ENCODE assay signal across 1 cellular context in the genomic region with DNA sequence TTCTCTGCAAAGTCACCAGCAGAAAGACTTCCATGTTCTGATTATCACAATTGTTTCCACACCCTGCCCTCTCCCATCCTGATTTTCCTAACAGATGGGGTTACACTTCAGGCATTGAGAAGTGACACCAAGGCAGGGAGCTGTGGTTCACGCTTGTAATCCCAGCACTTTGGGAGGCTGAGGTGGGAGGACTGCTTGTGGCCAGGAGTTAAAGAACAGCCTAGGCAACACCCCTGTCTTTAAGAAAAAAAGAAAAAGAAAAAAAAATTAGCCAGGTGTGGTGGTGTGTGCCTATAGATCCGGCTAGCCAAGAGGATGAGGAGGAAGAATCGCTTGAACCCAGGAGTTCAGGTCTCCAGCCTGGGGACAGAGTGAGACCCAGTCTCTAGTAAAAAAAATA.
A peak's percentile ranks its signal among the peaks of the same experiment; 100 is the strongest.
TF ChIP-seq lines count a peak whose summit lies in the region.

No MANE protein-coding gene starts in this region.

TF ChIP-seq in HEK293, 187 proteins besides CTCF, POLR2A, EP300 and RAD21:
- TF ChIP-seq, protein P1, sequence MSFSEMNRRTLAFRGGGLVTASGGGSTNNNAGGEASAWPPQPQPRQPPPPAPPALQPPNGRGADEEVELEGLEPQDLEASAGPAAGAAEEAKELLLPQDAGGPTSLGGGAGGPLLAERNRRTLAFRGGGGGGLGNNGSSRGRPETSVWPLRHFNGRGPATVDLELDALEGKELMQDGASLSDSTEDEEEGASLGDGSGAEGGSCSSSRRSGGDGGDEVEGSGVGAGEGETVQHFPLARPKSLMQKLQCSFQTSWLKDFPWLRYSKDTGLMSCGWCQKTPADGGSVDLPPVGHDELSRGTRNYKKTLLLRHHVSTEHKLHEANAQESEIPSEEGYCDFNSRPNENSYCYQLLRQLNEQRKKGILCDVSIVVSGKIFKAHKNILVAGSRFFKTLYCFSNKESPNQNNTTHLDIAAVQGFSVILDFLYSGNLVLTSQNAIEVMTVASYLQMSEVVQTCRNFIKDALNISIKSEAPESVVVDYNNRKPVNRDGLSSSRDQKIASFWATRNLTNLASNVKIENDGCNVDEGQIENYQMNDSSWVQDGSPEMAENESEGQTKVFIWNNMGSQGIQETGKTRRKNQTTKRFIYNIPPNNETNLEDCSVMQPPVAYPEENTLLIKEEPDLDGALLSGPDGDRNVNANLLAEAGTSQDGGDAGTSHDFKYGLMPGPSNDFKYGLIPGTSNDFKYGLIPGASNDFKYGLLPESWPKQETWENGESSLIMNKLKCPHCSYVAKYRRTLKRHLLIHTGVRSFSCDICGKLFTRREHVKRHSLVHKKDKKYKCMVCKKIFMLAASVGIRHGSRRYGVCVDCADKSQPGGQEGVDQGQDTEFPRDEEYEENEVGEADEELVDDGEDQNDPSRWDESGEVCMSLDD (tag by site-specific recombination; IDR thresholded peaks at IDR 0.05) = no peak
- 0 out of 2 replicates have a peak, but pooled peaks have one; percentile 12 for TF ChIP-seq WT1 (tag by site-specific recombination; IDR thresholded peaks at IDR 0.05)
- no peak for TF ChIP-seq GFI1B (tag by site-specific recombination; IDR thresholded peaks at IDR 0.05)
- TF ChIP-seq, protein P2, sequence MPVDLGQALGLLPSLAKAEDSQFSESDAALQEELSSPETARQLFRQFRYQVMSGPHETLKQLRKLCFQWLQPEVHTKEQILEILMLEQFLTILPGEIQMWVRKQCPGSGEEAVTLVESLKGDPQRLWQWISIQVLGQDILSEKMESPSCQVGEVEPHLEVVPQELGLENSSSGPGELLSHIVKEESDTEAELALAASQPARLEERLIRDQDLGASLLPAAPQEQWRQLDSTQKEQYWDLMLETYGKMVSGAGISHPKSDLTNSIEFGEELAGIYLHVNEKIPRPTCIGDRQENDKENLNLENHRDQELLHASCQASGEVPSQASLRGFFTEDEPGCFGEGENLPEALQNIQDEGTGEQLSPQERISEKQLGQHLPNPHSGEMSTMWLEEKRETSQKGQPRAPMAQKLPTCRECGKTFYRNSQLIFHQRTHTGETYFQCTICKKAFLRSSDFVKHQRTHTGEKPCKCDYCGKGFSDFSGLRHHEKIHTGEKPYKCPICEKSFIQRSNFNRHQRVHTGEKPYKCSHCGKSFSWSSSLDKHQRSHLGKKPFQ (tag by site-specific recombination; IDR thresholded peaks at IDR 0.05) = peak; percentile 19; the same call in 1 of the 2 replicates
- peak; percentile 55; the same call in 1 of the 2 replicates for TF ChIP-seq ZNF341 (tag by site-specific recombination; IDR thresholded peaks at IDR 0.05; ENCODE audit: low read depth)
- TF ChIP-seq, protein P3, sequence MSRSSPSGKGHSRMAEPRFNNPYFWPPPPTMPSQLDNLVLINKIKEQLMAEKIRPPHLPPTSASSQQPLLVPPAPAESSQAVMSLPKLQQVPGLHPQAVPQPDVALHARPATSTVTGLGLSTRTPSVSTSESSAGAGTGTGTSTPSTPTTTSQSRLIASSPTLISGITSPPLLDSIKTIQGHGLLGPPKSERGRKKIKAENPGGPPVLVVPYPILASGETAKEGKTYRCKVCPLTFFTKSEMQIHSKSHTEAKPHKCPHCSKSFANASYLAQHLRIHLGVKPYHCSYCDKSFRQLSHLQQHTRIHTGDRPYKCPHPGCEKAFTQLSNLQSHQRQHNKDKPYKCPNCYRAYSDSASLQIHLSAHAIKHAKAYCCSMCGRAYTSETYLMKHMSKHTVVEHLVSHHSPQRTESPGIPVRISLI (tag by site-specific recombination; IDR thresholded peaks at IDR 0.05) = peak; percentile 76
- no peak for TF ChIP-seq ZNF544 (tag by site-specific recombination; IDR thresholded peaks at IDR 0.05)
- no peak for TF ChIP-seq ZNF138 (tag by site-specific recombination; IDR thresholded peaks at IDR 0.05; ENCODE audit: borderline replicate concordance)
- TF ChIP-seq ZBTB17 (tag by site-specific recombination; IDR thresholded peaks at IDR 0.05) = 0 out of 2 replicates have a peak, but pooled peaks have one; percentile 13
- TF ChIP-seq, protein P4, sequence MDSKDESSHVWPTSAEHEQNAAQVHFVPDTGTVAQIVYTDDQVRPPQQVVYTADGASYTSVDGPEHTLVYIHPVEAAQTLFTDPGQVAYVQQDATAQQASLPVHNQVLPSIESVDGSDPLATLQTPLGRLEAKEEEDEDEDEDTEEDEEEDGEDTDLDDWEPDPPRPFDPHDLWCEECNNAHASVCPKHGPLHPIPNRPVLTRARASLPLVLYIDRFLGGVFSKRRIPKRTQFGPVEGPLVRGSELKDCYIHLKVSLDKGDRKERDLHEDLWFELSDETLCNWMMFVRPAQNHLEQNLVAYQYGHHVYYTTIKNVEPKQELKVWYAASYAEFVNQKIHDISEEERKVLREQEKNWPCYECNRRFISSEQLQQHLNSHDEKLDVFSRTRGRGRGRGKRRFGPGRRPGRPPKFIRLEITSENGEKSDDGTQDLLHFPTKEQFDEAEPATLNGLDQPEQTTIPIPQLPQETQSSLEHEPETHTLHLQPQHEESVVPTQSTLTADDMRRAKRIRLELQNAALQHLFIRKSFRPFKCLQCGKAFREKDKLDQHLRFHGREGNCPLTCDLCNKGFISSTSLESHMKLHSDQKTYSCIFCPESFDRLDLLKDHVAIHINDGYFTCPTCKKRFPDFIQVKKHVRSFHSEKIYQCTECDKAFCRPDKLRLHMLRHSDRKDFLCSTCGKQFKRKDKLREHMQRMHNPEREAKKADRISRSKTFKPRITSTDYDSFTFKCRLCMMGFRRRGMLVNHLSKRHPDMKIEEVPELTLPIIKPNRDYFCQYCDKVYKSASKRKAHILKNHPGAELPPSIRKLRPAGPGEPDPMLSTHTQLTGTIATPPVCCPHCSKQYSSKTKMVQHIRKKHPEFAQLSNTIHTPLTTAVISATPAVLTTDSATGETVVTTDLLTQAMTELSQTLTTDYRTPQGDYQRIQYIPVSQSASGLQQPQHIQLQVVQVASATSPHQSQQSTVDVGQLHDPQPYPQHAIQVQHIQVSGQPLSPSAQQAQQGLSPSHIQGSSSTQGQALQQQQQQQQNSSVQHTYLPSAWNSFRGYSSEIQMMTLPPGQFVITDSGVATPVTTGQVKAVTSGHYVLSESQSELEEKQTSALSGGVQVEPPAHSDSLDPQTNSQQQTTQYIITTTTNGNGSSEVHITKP (tag by site-specific recombination; IDR thresholded peaks at IDR 0.05) = 0 out of 2 replicates have a peak, but pooled peaks have one; percentile 6
